ENCODE assay signal across 8 cellular contexts in the genomic region with DNA sequence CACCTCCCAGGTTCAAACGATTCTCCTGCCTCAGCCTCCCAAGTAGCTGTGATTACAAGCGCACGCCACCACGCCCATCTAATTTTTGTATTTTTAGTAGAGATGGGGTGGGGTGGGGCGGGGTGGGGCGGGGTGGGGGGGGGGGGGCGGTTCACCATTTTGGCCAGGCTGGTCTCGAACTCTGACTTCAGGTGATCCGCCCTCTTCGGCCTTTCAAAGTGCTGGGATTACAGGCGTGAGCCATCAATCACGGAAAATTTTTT. TPM values are rescaled to one million over a fixed set of nuclear protein-coding genes. Genes with fewer than 3 reads are reported as not detected.
A peak's percentile ranks its signal among the peaks of the same experiment; 100 is the strongest.
DNase-seq lines count a peak whose midpoint lies in the region; ATAC-seq, FAIRE-seq and TF ChIP-seq lines count a peak whose summit lies in the region.

No MANE protein-coding gene starts in this region.

- H2BK12ac ChIP-seq in mesenchymal stem cell (ENCODE audit: low read length in 2 of 2), result no peak overlapping the region

- WGBS in mesenchymal stem cell, result no CpG with 5 or more reads among the region's 12 CpGs

- H3K36me3 Mint-ChIP-seq in activated naive CD4-positive, alpha-beta T cell treated with anti-CD3 and anti-CD28 coated beads, Interleukin-2, amount 10 ng/mL, durations not matched to agents 7 days and 5 days, result peaks cover 18% of the 10 kb centered on the region

- intact Hi-C loops in uterus (cut with DNase I; ENCODE audit: low total_unique reads), result no loop called here

- H3K23ac ChIP-seq in mesenchymal stem cell (ENCODE audit: low read length in 2 of 2), result no peak overlapping the region

- H3K4me1 Mint-ChIP-seq in activated naive CD4-positive, alpha-beta T cell treated with anti-CD3 and anti-CD28 coated beads, Interleukin-2, amount 10 ng/mL, durations not matched to agents 7 days and 5 days, result peaks cover 39% of the 10 kb centered on the region

- FAIRE-seq in bronchial epithelial cell (lab: Jason Lieb, UNC), result no peak

- no peak for DNase-seq in activated naive CD4-positive, alpha-beta T cell treated with anti-CD3 and anti-CD28 coated beads, Interleukin-2, amount 10 ng/mL, durations not matched to agents 7 days and 5 days
- no peak for DNase-seq in activated naive CD4-positive, alpha-beta T cell treated with anti-CD3 and anti-CD28 coated beads, Interleukin-2, amount 50 U/mL, for 16 hours
- DNase-seq in bronchial epithelial cell (ENCODE audit: low read depth) (no peak), mesenchymal stem cell (no peak), uterus (no peak), H4 (ENCODE audit: low spot score) (no peak)

- H3K9me3 ChIP-seq in mesenchymal stem cell (ENCODE audit: control insufficient read depth, low read length) (no peaks in the 10 kb centered on the region), uterus (no peaks in the 10 kb centered on the region)

- H3K27me3 ChIP-seq in bronchial epithelial cell (ENCODE audit: control insufficient read depth, insufficient read depth, low read length) (no peaks in the 10 kb centered on the region), mesenchymal stem cell (ENCODE audit: control insufficient read depth in 1 of 2, insufficient read depth in 1 of 2, low read length in 2 of 2) (no peaks in the 10 kb centered on the region), uterus (no peaks in the 10 kb centered on the region)

- no peak overlapping the region for H2BK15ac ChIP-seq in mesenchymal stem cell (ENCODE audit: low read depth, poor library complexity, severe bottlenecking)

- CTCF ChIA-PET in activated naive CD4-positive, alpha-beta T cell treated with anti-CD3 and anti-CD28 coated beads, Interleukin-2, amount 10 ng/mL, durations not matched to agents 7 days and 5 days (lab: Charles Lee), result interaction anchor here (1.3 to 2.4 kb wide), 2 partner anchors 67 to 86 kb away, joined by 4 to 14 read pairs; a partner anchor contains a TSS

- no peak overlapping the region for H4K91ac ChIP-seq in mesenchymal stem cell (ENCODE audit: low read length)

- ATAC-seq in HG02938 (IDR thresholded peaks at IDR 0.05; ENCODE audit: unreplicated experiment), result no peak
- ATAC-seq in GM18907 (IDR thresholded peaks at IDR 0.05; ENCODE audit: unreplicated experiment), result no peak

- H2BK120ac ChIP-seq in mesenchymal stem cell (ENCODE audit: low read depth, low read length), result no peak overlapping the region

- peaks cover 3% of the 10 kb centered on the region for H3K79me1 ChIP-seq in mesenchymal stem cell (replicated peaks; ENCODE audit: low read length, poor library complexity, severe bottlenecking)

- H3K4me1 ChIP-seq in mesenchymal stem cell (ENCODE audit: control insufficient read depth, insufficient read depth, low read depth, low read length) (peaks cover 29% of the 10 kb centered on the region), uterus (peaks cover 0 to 8% of the 10 kb centered on the region in 2 donors)

- peak overlapping the region; percentile 94 for H3K27ac Mint-ChIP-seq in activated naive CD4-positive, alpha-beta T cell treated with anti-CD3 and anti-CD28 coated beads, Interleukin-2, amount 10 ng/mL, durations not matched to agents 7 days and 5 days

- H3K36me3 ChIP-seq in bronchial epithelial cell (ENCODE audit: control insufficient read depth, insufficient read depth, low read length) (peaks cover 8% of the 10 kb centered on the region), mesenchymal stem cell (ENCODE audit: control insufficient read depth in 1 of 2, insufficient read depth in 2 of 2, low read depth in 1 of 2, low read length in 2 of 2) (peaks cover 20 to 24% of the 10 kb centered on the region in 2 experiments), uterus (no peaks in the 10 kb centered on the region)

- H3K9me3 Mint-ChIP-seq in activated naive CD4-positive, alpha-beta T cell treated with anti-CD3 and anti-CD28 coated beads, Interleukin-2, amount 10 ng/mL, durations not matched to agents 7 days and 5 days, result no peaks in the 10 kb centered on the region

- H3K4me3 ChIP-seq in bronchial epithelial cell (ENCODE audit: low read depth, low read length) (peak overlapping the region; percentile 59), mesenchymal stem cell (ENCODE audit: insufficient read depth in 1 of 2, low read depth in 1 of 2, low read length in 2 of 2) (peak overlapping the region; percentile 49 to 89), uterus (peak overlapping the region; percentile 75 to 98)

- H3K14ac ChIP-seq in mesenchymal stem cell (ENCODE audit: low read length in 2 of 2), result no peak overlapping the region

- TF ChIP-seq CTCF in bronchial epithelial cell (IDR thresholded peaks at IDR 0.05; ENCODE audit: insufficient read depth, low read length, severe bottlenecking), result no peak
- TF ChIP-seq CTCF in uterus (IDR thresholded peaks at IDR 0.05), result no peak

- no peak overlapping the region for H2AK5ac ChIP-seq in mesenchymal stem cell (ENCODE audit: low read length, severe bottlenecking)

- no peak overlapping the region for H3K4ac ChIP-seq in mesenchymal stem cell (ENCODE audit: low read depth in 1 of 2, low read length in 2 of 2)

- no peak overlapping the region for H2AFZ ChIP-seq in mesenchymal stem cell (ENCODE audit: low read depth, low read length)

- no peak for TF ChIP-seq POLR2A in uterus (IDR thresholded peaks at IDR 0.05)

- no peak overlapping the region for H2BK5ac ChIP-seq in mesenchymal stem cell (ENCODE audit: low read depth, low read length, poor library complexity, severe bottlenecking)

- H3K18ac ChIP-seq in mesenchymal stem cell (ENCODE audit: low read depth in 1 of 2, low read length in 2 of 2), result peak overlapping the region in 1 of 2 experiments; percentile 43

- H3K27me3 Mint-ChIP-seq in activated naive CD4-positive, alpha-beta T cell treated with anti-CD3 and anti-CD28 coated beads, Interleukin-2, amount 10 ng/mL, durations not matched to agents 7 days and 5 days, result peaks cover 5% of the 10 kb centered on the region

- H3K27ac ChIP-seq in mesenchymal stem cell (ENCODE audit: low read length, poor library complexity, severe bottlenecking) (peak overlapping the region; percentile 80), uterus (peak overlapping the region; percentile 93 to 95)

- peak overlapping the region; percentile 96 for H3K9ac ChIP-seq in mesenchymal stem cell (ENCODE audit: low read length)

- H3K4me2 ChIP-seq in mesenchymal stem cell (ENCODE audit: low read length, poor library complexity, severe bottlenecking), result peak overlapping the region; percentile 42

- H3K4me3 Mint-ChIP-seq in activated naive CD4-positive, alpha-beta T cell treated with anti-CD3 and anti-CD28 coated beads, Interleukin-2, amount 10 ng/mL, durations not matched to agents 7 days and 5 days, result peak overlapping the region; percentile 94

- no peak overlapping the region for H4K8ac ChIP-seq in mesenchymal stem cell (ENCODE audit: low read length)

RNA-seq across cellular contexts. Expression of a gene that starts 0.5 kb away (rescaled TPM):
- total RNA-seq in bronchial epithelial cell, result 34.0 and 36.7 TPM in 2 replicates
- 41.4 TPM for polyA plus RNA-seq in mesenchymal stem cell (2013, experiment 1 of 2)
- 41.4 TPM for polyA plus RNA-seq in mesenchymal stem cell (2013, experiment 2 of 2)
- 100 to 1,000 TPM in 1 of 4 donors, 10 to 100 TPM in 3; 17.8 to 194 (median 48.5) TPM for total RNA-seq in uterus
- 27.7 and 47.5 TPM in 2 replicates for total RNA-seq in H4 (2014; rRNA removed; shearing (Covaris generic))

RNA-seq across cellular contexts. Expression of a gene that starts 54.0 kb away (rescaled TPM):
- total RNA-seq in bronchial epithelial cell, result 314 and 353 TPM in 2 replicates
- 184 TPM for polyA plus RNA-seq in mesenchymal stem cell (2013, experiment 1 of 2)
- 188 TPM for polyA plus RNA-seq in mesenchymal stem cell (2013, experiment 2 of 2)
- total RNA-seq in uterus, result 10 to 100 TPM; 21.8 to 63.5 (median 44.4) TPM
- 165 and 192 TPM in 2 replicates for total RNA-seq in H4 (2014; rRNA removed; shearing (Covaris generic))
